Comparison of ENCODE assay signal across 10 cellular contexts in genomic region chr14:30875788-30876053, GRCh38. TPM values are rescaled to one million over a fixed set of nuclear protein-coding genes. Genes with fewer than 3 reads are reported as not detected.
DNase-seq lines count a peak whose midpoint lies in the region; ATAC-seq, FAIRE-seq and TF ChIP-seq lines count a peak whose summit lies in the region.
"Had no signal": no experiment of that assay in that cellular context is flagged by ENCODE, and none has a peak within 500 bp of the region (broad histone marks: within the 10 kb centered on the region; RNA-seq: fewer than 3 reads in every experiment).

No MANE protein-coding gene starts in this region.

- H3K9me3 ChIP-seq in K562 (replicated peaks; ENCODE audit: control insufficient read depth, insufficient read depth, low read depth, low read length): no peaks in the 10 kb centered on the region

- WGBS in K562 (ENCODE audit: insufficient coverage, low coverage, missing lambda C conversion rate): 12% methylated on average over 8 of the region's 9 CpGs

- in situ Hi-C loops in K562 (cut with MboI): no loop called here

- intact Hi-C loops in CD14-positive monocyte (cut with micrococcal nuclease): no loop called here
- intact Hi-C loops in K562 (cut with micrococcal nuclease): no loop called here
- intact Hi-C loops in Right ventricle myocardium inferior (cut with DNase I): no loop called here

- no peak for TF ChIP-seq EP300 in K562 (IDR thresholded peaks at IDR 0.05; ENCODE audit: low read length)

- ATAC-seq in GM23338 (no peak; the same call in 2 of the 3 replicates), K562 (no peak), naive B cell (ENCODE audit: low read depth in 2 of 2) (no peak), Right ventricle myocardium inferior (no peak)

- H4K20me1 ChIP-seq in GM23338 (replicated peaks; ENCODE audit: insufficient read depth): no peaks in the 10 kb centered on the region
- H4K20me1 ChIP-seq in K562 (replicated peaks; ENCODE audit: control insufficient read depth, insufficient read depth, low read length): no peaks in the 10 kb centered on the region

- POLR2A ChIA-PET in K562 (lab: Yijun Ruan, JAX): no interaction called here

- BruUV-seq in K562 (replicated peaks; lab: Mats Ljungman, UMichigan): TSS peak; percentile 38

- no peak for FAIRE-seq in K562 (lab: Jason Lieb, UNC)

- H3K9me3 Mint-ChIP-seq in CD14-positive monocyte: peaks cover 0 to 6% (median 0%) of the 10 kb centered on the region in 7 donors
- no peaks in the 10 kb centered on the region for H3K9me3 Mint-ChIP-seq in GM23338
- H3K9me3 Mint-ChIP-seq in naive B cell: no peaks in the 10 kb centered on the region

- H3K4me2 ChIP-seq in GM23338: peak overlapping the region; percentile 79
- peak overlapping the region; percentile 90 for H3K4me2 ChIP-seq in K562 (ENCODE audit: insufficient read depth, low read length)

- DNase-seq in CD14-positive monocyte (ENCODE audit: low spot score) (no peak), GM23338 (ENCODE audit: low spot score) (peak; percentile 48), K562 (ENCODE audit: extremely low read depth in 1 of 4, low spot score in 3 of 4) (no peak), naive B cell (no peak), C1 segment of cervical spinal cord (lab: John Stamatoyannopoulos, UW) (no peak), kidney tubule cell (ENCODE audit: low spot score) (no peak), NCI-H1930 (lab: John Stamatoyannopoulos, UW) (no peak), Right ventricle myocardium inferior (ENCODE audit: missing footprints) (no peak)
- DNase-seq: DMS153, SHP77 had no signal

- H3K27me3 ChIP-seq in GM23338 (ENCODE audit: insufficient read depth) (peaks cover 51% of the 10 kb centered on the region), K562 (ENCODE audit: control insufficient read depth in 2 of 2, insufficient read depth in 2 of 2, low read length in 2 of 2) (no peaks in the 10 kb centered on the region)

- H3K27ac ChIP-seq in GM23338 (ENCODE audit: low read depth): no peak overlapping the region
- H3K27ac ChIP-seq in K562 (ENCODE audit: extremely low read depth, low read depth, low read length): peak overlapping the region; percentile 82

- H3K4me1 ChIP-seq in GM23338 (ENCODE audit: insufficient read depth): peaks cover 39% of the 10 kb centered on the region
- H3K4me1 ChIP-seq in K562 (replicated peaks in 1 of 2; ENCODE audit: control insufficient read depth in 2 of 2, insufficient read depth in 2 of 2, low read length in 2 of 2): peaks cover 15 to 22% of the 10 kb centered on the region in 2 experiments; a peak in 4 of 5 replicates

- 0 out of 2 replicates have a peak, but pooled peaks cover 3% of the 10 kb centered on the region for H3F3A ChIP-seq in GM23338 (replicated peaks; ENCODE audit: low read depth)

- peak overlapping the region; percentile 87 to 96 for H3K4me3 Mint-ChIP-seq in CD14-positive monocyte
- peak overlapping the region; percentile 71 for H3K4me3 Mint-ChIP-seq in GM23338
- peak overlapping the region in 7 of 8 donors; percentile 70 to 89 (median 83) for H3K4me3 Mint-ChIP-seq in naive B cell

- H3K4me3 ChIP-seq in GM23338 (peak overlapping the region; percentile 56), K562 (peak overlapping the region; percentile 70)

- TF ChIP-seq POLR2A in K562 (conservative IDR thresholded peaks at IDR 0.05): no peak

- TF ChIP-seq RAD21 in K562 (CRISPR knock-in tag; conservative IDR thresholded peaks at IDR 0.05 in 1 of 2, IDR thresholded peaks at IDR 0.05 in 1 of 2): no peak

- peaks cover 19% of the 10 kb centered on the region for H3K4me1 Mint-ChIP-seq in CD14-positive monocyte
- H3K4me1 Mint-ChIP-seq in GM23338: peaks cover 30% of the 10 kb centered on the region
- peaks cover 13 to 18% (median 16%) of the 10 kb centered on the region in 3 donors for H3K4me1 Mint-ChIP-seq in naive B cell

- H2AFZ ChIP-seq in GM23338 (peak overlapping the region; percentile 89), K562 (ENCODE audit: low read depth, low read length) (peak overlapping the region; percentile 97)

- H3K27me3 Mint-ChIP-seq in CD14-positive monocyte (ENCODE audit: low read depth in 3 of 3) (peaks cover 36 to 46% (median 41%) of the 10 kb centered on the region in 3 donors), GM23338 (ENCODE audit: insufficient read depth, low read depth, poor library complexity) (peaks cover 42% of the 10 kb centered on the region), naive B cell (peaks cover 21 to 36% (median 30%) of the 10 kb centered on the region in 3 donors)

- peaks cover 6 to 9% of the 10 kb centered on the region in 2 donors for H3K36me3 Mint-ChIP-seq in CD14-positive monocyte
- no peaks in the 10 kb centered on the region; the same call in 2 of the 3 replicates for H3K36me3 Mint-ChIP-seq in GM23338 (ENCODE audit: low read depth)
- H3K36me3 Mint-ChIP-seq in naive B cell: peaks cover 0 to 6% of the 10 kb centered on the region in 2 donors

- TF ChIP-seq CTCF in CD14-positive monocyte (IDR thresholded peaks at IDR 0.05): no peak
- TF ChIP-seq CTCF in GM23338 (conservative IDR thresholded peaks at IDR 0.05; ENCODE audit: low read depth in 2 of 2): no peak
- TF ChIP-seq CTCF in K562 (IDR thresholded peaks at IDR 0.05 in 2 of 3, conservative IDR thresholded peaks at IDR 0.05 in 1 of 3; ENCODE audit: insufficient read depth in 2 of 3, low read depth in 1 of 3, low read length in 3 of 3): no peak

- H3K36me3 ChIP-seq in GM23338 (ENCODE audit: insufficient read depth) (no peaks in the 10 kb centered on the region), K562 (ENCODE audit: control insufficient read depth, insufficient read depth, low read length) (peaks cover 42% of the 10 kb centered on the region)

- H3K27ac Mint-ChIP-seq in CD14-positive monocyte (no peak overlapping the region), GM23338 (no peak overlapping the region), naive B cell (peak overlapping the region in 1 of 6 donors; percentile 39)

- H3K79me2 ChIP-seq in GM23338 (replicated peaks; ENCODE audit: insufficient read depth) (no peaks in the 10 kb centered on the region), K562 (ENCODE audit: control insufficient read depth, insufficient read depth, low read length) (peaks cover 36% of the 10 kb centered on the region)

- CTCF ChIA-PET in K562 (lab: Yijun Ruan, JAX; ENCODE audit: low intra/inter-chr PET ratio): no interaction called here

- H3K9ac ChIP-seq in K562 (ENCODE audit: insufficient read depth in 1 of 2, low read depth in 2 of 2, low read length in 2 of 2): peak overlapping the region; percentile 82 to 98; a peak in 3 of 4 replicates

- no peaks in the 10 kb centered on the region for H3K9me1 ChIP-seq in K562 (ENCODE audit: control insufficient read depth, insufficient read depth, low read length)

- H3K9me2 ChIP-seq in GM23338 (ENCODE audit: insufficient read depth): no peaks in the 10 kb centered on the region

TF ChIP-seq in GM23338, 12 proteins besides CTCF, POLR2A, EP300 and RAD21 (continues in another document):
- TF ChIP-seq NANOG (IDR thresholded peaks at IDR 0.05; ENCODE audit: borderline replicate concordance): no peak
- no peak for TF ChIP-seq ZNF114 (CRISPR knock-in tag; IDR thresholded peaks at IDR 0.05)
- TF ChIP-seq STAT1 (IDR thresholded peaks at IDR 0.05; ENCODE audit: unreplicated experiment): no peak
- no peak for TF ChIP-seq JUNB (IDR thresholded peaks at IDR 0.05; ENCODE audit: unreplicated experiment)

TF ChIP-seq in K562, 482 proteins besides CTCF, POLR2A, EP300 and RAD21:
- no peak for TF ChIP-seq ZC3H4 (CRISPR knock-in tag; IDR thresholded peaks at IDR 0.05; ENCODE audit: borderline replicate concordance)
- TF ChIP-seq ZNF23 (CRISPR knock-in tag; IDR thresholded peaks at IDR 0.05): no peak
- TF ChIP-seq RBM17 (IDR thresholded peaks at IDR 0.05; ENCODE audit: borderline replicate concordance, low read depth, low read length): no peak
- TF ChIP-seq MEF2A (IDR thresholded peaks at IDR 0.05; ENCODE audit: control insufficient read depth, low read depth, low read length): no peak
- no peak for TF ChIP-seq RBM22 (IDR thresholded peaks at IDR 0.05; ENCODE audit: low read depth, low read length, poor library complexity, severe bottlenecking)

RNA-seq across cellular contexts. Expression of gene COCH, which starts 1.4 kb away (rescaled TPM):
- polyA plus RNA-seq in CD14-positive monocyte: 1 to 10 TPM in 1 of 2 donors, under 1 TPM in 1; 0.87 to 2.0 TPM
- 20.6 and 23.3 TPM in 2 replicates for total RNA-seq in GM23338 (2014; rRNA removed; shearing (Covaris generic))
- polyA plus RNA-seq in GM23338 (2016; fragmentation: Nextera tagmentation; extraction: Ambion mirVana): 9.6 and 12.9 TPM in 2 replicates
- total RNA-seq in K562 (2011; cell fraction: chromatin; rRNA removed; ENCODE audit: low replicate concordance): 130 and 206 TPM in 2 replicates
- total RNA-seq in K562 (2011; cell fraction: nucleolus; rRNA removed): 128 and 147 TPM in 2 replicates
- total RNA-seq in K562 (2011; cell fraction: nucleoplasm; rRNA removed): 145 and 165 TPM in 2 replicates
- 64.8 and 70.0 TPM in 2 replicates for total RNA-seq in K562 (2014; rRNA removed)
- 88.6 and 91.9 TPM in 2 replicates for total RNA-seq in K562 (2014; rRNA removed; fragmentation: Illumina TruSeq; extraction: Trizol)
- 69.3 and 69.7 TPM in 2 replicates for total RNA-seq in K562 (2015; rRNA removed; fragmentation: Illumina TruSeq; extraction: Trizol)
- 64.0 and 65.7 TPM in 2 replicates for total RNA-seq in K562 (2021)
- 113 and 141 TPM in 2 replicates for polyA plus RNA-seq in K562 (2011; rRNA removed)
- 54.6 and 55.7 TPM in 2 replicates for polyA plus RNA-seq in K562 (2011; cell fraction: cytosol; rRNA removed)
- polyA plus RNA-seq in K562 (2011; cell fraction: nucleus; rRNA removed): 224 and 253 TPM in 2 replicates
- polyA plus RNA-seq in K562 (2012): 53.6 and 64.6 TPM in 2 replicates
- 80.9 and 95.3 TPM in 2 replicates for polyA plus RNA-seq in K562 (2014; fragmentation: Illumina TruSeq; extraction: Trizol)
- 10 to 100 TPM; 27.0 to 36.8 TPM for polyA plus RNA-seq in K562 (2014; fragmentation: Nextera tagmentation; extraction: Ambion mirVana)
- polyA plus RNA-seq in K562 (2014; rRNA removed): 72.1 and 82.6 TPM in 2 replicates
- polyA minus RNA-seq in K562 (2011; rRNA and poly(A)+ RNA removed): 70.0 and 76.8 TPM in 2 replicates
- polyA minus RNA-seq in K562 (2011; cell fraction: cytosol; rRNA and poly(A)+ RNA removed): 34.6 and 45.0 TPM in 2 replicates
- polyA minus RNA-seq in K562 (2011; cell fraction: nucleus; rRNA and poly(A)+ RNA removed): 50.4 and 66.5 TPM in 2 replicates
- 1 to 10 TPM in 5 of 6 donors, under 1 TPM in 1; 0.56 to 7.4 (median 3.4) TPM for polyA plus RNA-seq in naive B cell (ENCODE audit: low read depth in 6 of 6)
- total RNA-seq in Right ventricle myocardium inferior: 0.43 TPM
